ENCODE assay signal across 1 cellular context in genomic region chr17:48632579-48633265, GRCh38.
TF ChIP-seq lines count a peak whose summit lies in the region.

No MANE protein-coding gene starts in this region.

TF ChIP-seq in GM23338, 12 proteins besides CTCF, POLR2A, EP300 and RAD21 (continued from another document):
- TF ChIP-seq ETS1 (IDR thresholded peaks at IDR 0.05) (no peak), JUNB (IDR thresholded peaks at IDR 0.05; ENCODE audit: unreplicated experiment) (no peak), CREB1 (CRISPR knock-in tag; IDR thresholded peaks at IDR 0.05; ENCODE audit: low read depth) (no peak)
- TF ChIP-seq, protein P1, sequence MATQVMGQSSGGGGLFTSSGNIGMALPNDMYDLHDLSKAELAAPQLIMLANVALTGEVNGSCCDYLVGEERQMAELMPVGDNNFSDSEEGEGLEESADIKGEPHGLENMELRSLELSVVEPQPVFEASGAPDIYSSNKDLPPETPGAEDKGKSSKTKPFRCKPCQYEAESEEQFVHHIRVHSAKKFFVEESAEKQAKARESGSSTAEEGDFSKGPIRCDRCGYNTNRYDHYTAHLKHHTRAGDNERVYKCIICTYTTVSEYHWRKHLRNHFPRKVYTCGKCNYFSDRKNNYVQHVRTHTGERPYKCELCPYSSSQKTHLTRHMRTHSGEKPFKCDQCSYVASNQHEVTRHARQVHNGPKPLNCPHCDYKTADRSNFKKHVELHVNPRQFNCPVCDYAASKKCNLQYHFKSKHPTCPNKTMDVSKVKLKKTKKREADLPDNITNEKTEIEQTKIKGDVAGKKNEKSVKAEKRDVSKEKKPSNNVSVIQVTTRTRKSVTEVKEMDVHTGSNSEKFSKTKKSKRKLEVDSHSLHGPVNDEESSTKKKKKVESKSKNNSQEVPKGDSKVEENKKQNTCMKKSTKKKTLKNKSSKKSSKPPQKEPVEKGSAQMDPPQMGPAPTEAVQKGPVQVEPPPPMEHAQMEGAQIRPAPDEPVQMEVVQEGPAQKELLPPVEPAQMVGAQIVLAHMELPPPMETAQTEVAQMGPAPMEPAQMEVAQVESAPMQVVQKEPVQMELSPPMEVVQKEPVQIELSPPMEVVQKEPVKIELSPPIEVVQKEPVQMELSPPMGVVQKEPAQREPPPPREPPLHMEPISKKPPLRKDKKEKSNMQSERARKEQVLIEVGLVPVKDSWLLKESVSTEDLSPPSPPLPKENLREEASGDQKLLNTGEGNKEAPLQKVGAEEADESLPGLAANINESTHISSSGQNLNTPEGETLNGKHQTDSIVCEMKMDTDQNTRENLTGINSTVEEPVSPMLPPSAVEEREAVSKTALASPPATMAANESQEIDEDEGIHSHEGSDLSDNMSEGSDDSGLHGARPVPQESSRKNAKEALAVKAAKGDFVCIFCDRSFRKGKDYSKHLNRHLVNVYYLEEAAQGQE (IDR thresholded peaks at IDR 0.05; ENCODE audit: unreplicated experiment) = no peak
TF ChIP-seq in GM23338: peak in this region for 1.
